ENCODE assay signal across 14 cellular contexts in the genomic region with DNA sequence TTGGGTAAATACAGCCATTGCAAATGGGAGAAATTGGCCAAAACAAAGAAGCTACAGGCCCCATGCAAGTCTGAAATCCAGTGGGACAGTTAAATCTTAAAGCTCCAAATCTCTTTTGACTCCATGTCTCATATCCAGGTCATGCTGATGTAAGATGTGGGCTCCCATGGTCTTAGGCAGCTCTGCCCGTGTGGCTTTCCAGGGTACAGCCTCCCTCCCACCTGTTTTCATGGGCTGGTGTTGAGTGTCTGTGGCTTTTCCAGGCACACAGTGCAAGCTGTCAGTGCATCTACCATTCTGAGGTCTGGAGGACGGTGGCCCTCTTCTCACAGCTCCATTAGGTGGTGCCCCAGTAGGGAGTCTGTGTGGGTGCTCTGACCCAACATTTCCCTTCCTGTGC. TPM values are rescaled to one million over a fixed set of nuclear protein-coding genes. Genes with fewer than 3 reads are reported as not detected.
"Had no signal": no experiment of that assay in that cellular context is flagged by ENCODE, and none has a peak within 500 bp of the region (broad histone marks: within the 10 kb centered on the region; RNA-seq: fewer than 3 reads in every experiment).

No MANE protein-coding gene starts in this region.

RNA-seq across cellular contexts. Expression of a gene that starts 53.4 kb away (rescaled TPM):
- total RNA-seq: activated B cell treated with CpG ODN at 0.5 μM for 24 hours; activated CD4-positive, alpha-beta memory T cell treated with anti-CD3 and anti-CD28 coated beads for 36 hours; activated CD4-positive, alpha-beta memory T cell treated with anti-CD3 and anti-CD28 coated beads, Interleukin-2, amount 10 ng/mL, durations not matched to agents 7 days and 5 days; activated CD4-positive, alpha-beta T cell treated with anti-CD3 and anti-CD28 coated beads for 36 hours; activated CD4-positive, alpha-beta T cell treated with anti-CD3 and anti-CD28 coated beads, Interleukin-2, amount 10 ng/mL, durations not matched to agents 24 days and 14 days; activated CD4-positive, alpha-beta T cell treated with anti-CD3 and anti-CD28 coated beads, Interleukin-2, amount 10 ng/mL, durations not matched to agents 7 days and 5 days; activated CD8-positive, alpha-beta memory T cell treated with anti-CD3 and anti-CD28 coated beads for 36 hours; activated CD8-positive, alpha-beta memory T cell treated with anti-CD3 and anti-CD28 coated beads, Interleukin-2, amount 10 ng/mL, durations not matched to agents 7 days and 5 days; activated CD8-positive, alpha-beta T cell treated with anti-CD3 and anti-CD28 coated beads for 36 hours; activated CD8-positive, alpha-beta T cell treated with anti-CD3 and anti-CD28 coated beads, Interleukin-2, amount 10 ng/mL, durations not matched to agents 7 days and 5 days; T-cell; T-helper 1 cell treated with Interleukin-12 subunit alpha and Interleukin-12 subunit beta and Interleukin-4 antibody, amounts not matched to agents 30 ng/mL and 1 ng/mL, for 36 hours; T-helper 17 cell; T-helper 2 cell treated with Interferon-gamma antibody and Interleukin-4, amounts not matched to agents 100 ng/mL and 5 ng/mL, for 36 hours had no signal
